ENCODE assay signal across 8 cellular contexts in genomic region chr12:65742481-65742971, GRCh38.
DNase-seq lines count a peak whose midpoint lies in the region; ATAC-seq and TF ChIP-seq lines count a peak whose summit lies in the region.

No MANE protein-coding gene starts in this region.

- no peaks in the 10 kb centered on the region for H3K36me3 Mint-ChIP-seq in naive thymus-derived CD8-positive, alpha-beta T cell

- intact Hi-C loops in A673 (cut with micrococcal nuclease; ENCODE audit: unreplicated experiment) = no loop called here

- BruUV-seq in A673 (replicated peaks; lab: Mats Ljungman, UMichigan) = no TSS peak

- peaks cover 11 to 18% (median 16%) of the 10 kb centered on the region in 4 donors for H3K4me1 Mint-ChIP-seq in naive thymus-derived CD8-positive, alpha-beta T cell

- POLR2A ChIA-PET in A673 (lab: Charles Lee; ENCODE audit: low non-redundant PET) = no interaction called here
- POLR2A ChIA-PET in naive thymus-derived CD8-positive, alpha-beta T cell (lab: Charles Lee) = no interaction called here

- peak overlapping the region; percentile 81 for H3K27ac ChIP-seq in A673 (ENCODE audit: low read depth, low read length, poor library complexity, severe bottlenecking)

- peaks cover 0 to 37% (median 32%) of the 10 kb centered on the region in 5 donors for H3K27me3 Mint-ChIP-seq in naive thymus-derived CD8-positive, alpha-beta T cell

- CTCF ChIA-PET in A673 (lab: Charles Lee) = interaction anchor here (0.5 kb wide), 1 partner anchor 100 kb away, joined by 3 read pairs; no protein-coding TSS in a partner anchor

- H3K36me3 ChIP-seq in A673 (ENCODE audit: insufficient read depth, low read length, poor library complexity, severe bottlenecking) = no peaks in the 10 kb centered on the region

- peak; percentile 40 for DNase-seq in A673 (ENCODE audit: low spot score)
- peak; percentile 88 for DNase-seq in NCI-H82 (lab: John Stamatoyannopoulos, UW)
- DNase-seq in epidermal melanocyte (ENCODE audit: insufficient read length, low spot score) = peak; percentile 64
- DNase-seq in naive thymus-derived CD8-positive, alpha-beta T cell = no peak
- DNase-seq in HT-29 (ENCODE audit: low spot score) = no peak

- H3K9me3 ChIP-seq in A673 (ENCODE audit: low read depth, low read length, poor library complexity, severe bottlenecking) = no peaks in the 10 kb centered on the region

- ATAC-seq in naive thymus-derived CD8-positive, alpha-beta T cell = no peak
- no peak for ATAC-seq in GM18519 (IDR thresholded peaks at IDR 0.05; ENCODE audit: low FRiP score, unreplicated experiment)
- ATAC-seq in GM19455 (IDR thresholded peaks at IDR 0.05; ENCODE audit: unreplicated experiment) = no peak
- ATAC-seq in GM18870 (IDR thresholded peaks at IDR 0.05; ENCODE audit: unreplicated experiment) = no peak

- H3K4me3 Mint-ChIP-seq in naive thymus-derived CD8-positive, alpha-beta T cell = peak overlapping the region in 9 of 10 donors; percentile 40 to 87 (median 76)

- no peaks in the 10 kb centered on the region for H3K27me3 ChIP-seq in A673 (replicated peaks; ENCODE audit: insufficient read depth, low read depth, low read length, poor library complexity)

- no peak for TF ChIP-seq CTCF in A673 (conservative IDR thresholded peaks at IDR 0.05; ENCODE audit: low read depth, low read length)

- peak overlapping the region; percentile 79 for H3K4me3 ChIP-seq in A673 (ENCODE audit: low read depth, low read length, poor library complexity, severe bottlenecking)

- H3K4me1 ChIP-seq in A673 (ENCODE audit: insufficient read depth, low read length, poor library complexity, severe bottlenecking) = peaks cover 6% of the 10 kb centered on the region

- no peaks in the 10 kb centered on the region for H3K9me3 Mint-ChIP-seq in naive thymus-derived CD8-positive, alpha-beta T cell

- peak overlapping the region in 1 of 10 donors; percentile 18 for H3K27ac Mint-ChIP-seq in naive thymus-derived CD8-positive, alpha-beta T cell

Comparison
In these comparisons a context has a peak if more than half of its experiments do, and no peak if none do; other contexts are left out.
1. DNase-seq: peak in A673 (single experiment), NCI-H82 (single experiment) and epidermal melanocyte (single experiment); none in naive thymus-derived CD8-positive, alpha-beta T cell (0 of 10) and HT-29 (single experiment).